Comparison of ENCODE assay signal across 2 cellular contexts in the genomic region with DNA sequence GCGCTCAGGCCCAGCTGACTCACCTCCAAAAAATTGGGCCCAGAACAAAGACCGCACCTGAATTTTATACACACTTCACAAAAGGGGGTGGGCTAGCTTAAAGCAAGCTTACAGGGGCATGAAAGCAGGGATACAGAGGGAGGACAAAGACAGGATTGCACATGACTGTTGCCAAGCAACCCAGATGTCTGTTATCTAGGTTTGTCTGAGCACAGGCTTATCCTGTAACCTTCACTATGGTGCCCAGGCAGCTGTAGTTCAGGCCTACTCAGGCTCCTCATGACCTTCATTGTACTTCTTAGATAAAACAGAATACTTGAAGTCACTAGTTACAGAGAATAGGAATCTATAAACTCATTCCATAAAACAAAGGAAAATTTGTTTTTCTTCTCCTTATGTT. TPM values are rescaled to one million over a fixed set of nuclear protein-coding genes. Genes with fewer than 3 reads are reported as not detected.
"Had no signal": no experiment of that assay in that cellular context is flagged by ENCODE, and none has a peak within 500 bp of the region (broad histone marks: within the 10 kb centered on the region; RNA-seq: fewer than 3 reads in every experiment).

No MANE protein-coding gene starts in this region.

RNA-seq across cellular contexts. Expression of a gene that starts 49.6 kb away (rescaled TPM):
- polyA plus RNA-seq: hepatocyte, immature natural killer cell had no signal
